ENCODE assay signal across 8 cellular contexts in genomic region chr3:111071257-111072015, GRCh38. TPM values are rescaled to one million over a fixed set of nuclear protein-coding genes. Genes with fewer than 3 reads are reported as not detected.
A peak's percentile ranks its signal among the peaks of the same experiment; 100 is the strongest.
DNase-seq lines count a peak whose midpoint lies in the region; ATAC-seq and TF ChIP-seq lines count a peak whose summit lies in the region.

NECTIN3 (plus strand) TSS chr3:111071816; CDS start chr3:111072018, 202 bp downstream.

- peak; percentile 88 for DNase-seq in HPDE6-E6E7 (ENCODE audit: extremely low spot score)
- DNase-seq in RWPE2 (ENCODE audit: low spot score) = peak; percentile 92
- peak; percentile 90 for DNase-seq in activated naive CD4-positive, alpha-beta T cell treated with anti-CD3 and anti-CD28 coated beads, Interleukin-2, amount 10 ng/mL, durations not matched to agents 7 days and 5 days
- peak; percentile 93 to 96 for DNase-seq in foreskin keratinocyte
- peak; percentile 91 for DNase-seq in nephron progenitor cell
- peak; percentile 65 to 80 (median 78) for DNase-seq in stimulated activated naive CD4-positive, alpha-beta T cell (lab: John Stamatoyannopoulos, UW)

- peaks cover 47% of the 10 kb centered on the region for H3K27me3 Mint-ChIP-seq in activated naive CD4-positive, alpha-beta T cell treated with anti-CD3 and anti-CD28 coated beads, Interleukin-2, amount 10 ng/mL, durations not matched to agents 7 days and 5 days
- H3K27me3 Mint-ChIP-seq in nephron progenitor cell (ENCODE audit: low read depth, poor library complexity) = peaks cover 3% of the 10 kb centered on the region

- ATAC-seq in GM19397 (IDR thresholded peaks at IDR 0.05; ENCODE audit: unreplicated experiment) = peak; percentile 83
- peak; percentile 83 for ATAC-seq in RWPE2 (ENCODE audit: low read depth)
- ATAC-seq in foreskin keratinocyte = peak; percentile 92

- H3K4me3 ChIP-seq in BLaER1 = peak within 1 kb of the TSS; percentile 78
- peak within 1 kb of the TSS; percentile 86 for H3K4me3 ChIP-seq in RWPE2 (ENCODE audit: severe bottlenecking)

- CTCF ChIA-PET in activated naive CD4-positive, alpha-beta T cell treated with anti-CD3 and anti-CD28 coated beads, Interleukin-2, amount 10 ng/mL, durations not matched to agents 7 days and 5 days (lab: Charles Lee) = no interaction called here

- H3K9me3 ChIP-seq in BLaER1 = no peaks in the 10 kb centered on the region
- H3K9me3 ChIP-seq in RWPE2 (ENCODE audit: severe bottlenecking) = no peaks in the 10 kb centered on the region

- no peaks in the 10 kb centered on the region for H3K9me3 Mint-ChIP-seq in activated naive CD4-positive, alpha-beta T cell treated with anti-CD3 and anti-CD28 coated beads, Interleukin-2, amount 10 ng/mL, durations not matched to agents 7 days and 5 days
- H3K9me3 Mint-ChIP-seq in nephron progenitor cell = no peaks in the 10 kb centered on the region

- H3K27ac ChIP-seq in BLaER1 (no peak within 1 kb of the TSS), RWPE2 (ENCODE audit: poor library complexity, severe bottlenecking) (peak within 1 kb of the TSS; percentile 63), foreskin keratinocyte (no peak within 1 kb of the TSS)

- H3K4me3 Mint-ChIP-seq in activated naive CD4-positive, alpha-beta T cell treated with anti-CD3 and anti-CD28 coated beads, Interleukin-2, amount 10 ng/mL, durations not matched to agents 7 days and 5 days = peak within 1 kb of the TSS; percentile 78
- peak within 1 kb of the TSS; percentile 99 for H3K4me3 Mint-ChIP-seq in nephron progenitor cell

- peak within 1 kb of the TSS; percentile 100 for H3K4me2 ChIP-seq in BLaER1

- H3K4me1 ChIP-seq in BLaER1 = peaks cover 13% of the 10 kb centered on the region
- peaks cover 6% of the 10 kb centered on the region for H3K4me1 ChIP-seq in RWPE2 (ENCODE audit: insufficient read depth, poor library complexity, severe bottlenecking)
- H3K4me1 ChIP-seq in foreskin keratinocyte = no peaks in the 10 kb centered on the region

- H3K27ac Mint-ChIP-seq in activated naive CD4-positive, alpha-beta T cell treated with anti-CD3 and anti-CD28 coated beads, Interleukin-2, amount 10 ng/mL, durations not matched to agents 7 days and 5 days = no peak within 1 kb of the TSS
- H3K27ac Mint-ChIP-seq in nephron progenitor cell = peak within 1 kb of the TSS; percentile 97

- H3K36me3 Mint-ChIP-seq in activated naive CD4-positive, alpha-beta T cell treated with anti-CD3 and anti-CD28 coated beads, Interleukin-2, amount 10 ng/mL, durations not matched to agents 7 days and 5 days = no peaks in the 10 kb centered on the region
- H3K36me3 Mint-ChIP-seq in nephron progenitor cell (ENCODE audit: low read depth) = no peaks in the 10 kb centered on the region

- peaks cover 25% of the 10 kb centered on the region for H3K4me1 Mint-ChIP-seq in activated naive CD4-positive, alpha-beta T cell treated with anti-CD3 and anti-CD28 coated beads, Interleukin-2, amount 10 ng/mL, durations not matched to agents 7 days and 5 days
- H3K4me1 Mint-ChIP-seq in nephron progenitor cell = peaks cover 42% of the 10 kb centered on the region

- H4K20me1 ChIP-seq in BLaER1 = no peaks in the 10 kb centered on the region; the same call in 1 of the 2 replicates

- H3K27me3 ChIP-seq in BLaER1 = peaks cover 53% of the 10 kb centered on the region
- H3K27me3 ChIP-seq in RWPE2 (ENCODE audit: insufficient read depth, poor library complexity, severe bottlenecking) = no peaks in the 10 kb centered on the region
- peaks cover 51% of the 10 kb centered on the region for H3K27me3 ChIP-seq in foreskin keratinocyte

- H3K36me3 ChIP-seq in BLaER1 (no peaks in the 10 kb centered on the region), RWPE2 (ENCODE audit: low read depth) (no peaks in the 10 kb centered on the region)

- H3K9ac ChIP-seq in BLaER1 = peak within 1 kb of the TSS; percentile 75

- TF ChIP-seq CTCF in RWPE2 (IDR thresholded peaks at IDR 0.05; ENCODE audit: poor library complexity, severe bottlenecking) (no peak), foreskin keratinocyte (conservative IDR thresholded peaks at IDR 0.05) (no peak), nephron progenitor cell (IDR thresholded peaks at IDR 0.05) (no peak)

RNA-seq across cellular contexts. Expression of gene NECTIN3, which starts in this region (rescaled TPM):
- 7.4 and 8.2 TPM in 2 replicates for total RNA-seq in foreskin keratinocyte
- polyA plus RNA-seq in foreskin keratinocyte = 1.1 and 1.2 TPM in 2 replicates
